ENCODE assay signal across 20 cellular contexts in the genomic region with DNA sequence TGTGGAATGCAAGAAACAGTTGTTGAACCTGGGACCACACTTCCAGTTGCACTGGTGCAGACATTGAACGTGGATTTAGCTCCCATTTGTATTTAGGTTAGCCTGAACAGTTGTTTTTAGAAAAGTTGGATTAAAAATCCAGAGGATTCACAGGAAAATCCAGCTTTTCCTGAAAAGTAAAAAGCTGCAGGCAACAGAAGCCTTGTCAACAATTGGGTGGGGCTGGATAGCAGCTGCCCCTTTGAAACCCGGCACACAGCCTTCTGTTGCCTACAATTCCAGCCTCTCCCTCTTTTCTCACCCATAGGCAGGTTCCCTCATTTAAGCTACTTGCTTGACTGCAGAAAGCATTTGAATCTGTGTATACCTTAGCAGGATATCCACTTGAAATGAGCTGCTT.
DNase-seq lines count a peak whose midpoint lies in the region; ATAC-seq and TF ChIP-seq lines count a peak whose summit lies in the region.
"Had no signal": no experiment of that assay in that cellular context is flagged by ENCODE, and none has a peak within 500 bp of the region (broad histone marks: within the 10 kb centered on the region; RNA-seq: fewer than 3 reads in every experiment).

No MANE protein-coding gene starts in this region.

- no peak overlapping the region for H4K8ac ChIP-seq in mesenchymal stem cell (ENCODE audit: low read length)

- no peak overlapping the region for H4K91ac ChIP-seq in mesenchymal stem cell (ENCODE audit: low read length)

- peak overlapping the region; percentile 35 to 47 for H3K18ac ChIP-seq in mesenchymal stem cell (ENCODE audit: low read depth in 1 of 2, low read length in 2 of 2)

- H3K23ac ChIP-seq in mesenchymal stem cell (ENCODE audit: low read length in 2 of 2), result no peak overlapping the region

- WGBS in mesenchymal stem cell, result 93% methylated on average over 2 of the region's 2 CpGs

- H3K27me3 ChIP-seq in mesenchymal stem cell (ENCODE audit: control insufficient read depth in 1 of 2, insufficient read depth in 1 of 2, low read length in 2 of 2) (no peaks in the 10 kb centered on the region), GM23338 (ENCODE audit: insufficient read depth) (no peaks in the 10 kb centered on the region)
- H3K27me3 ChIP-seq: MG63, right atrium auricular region, upper lobe of left lung had no signal

- no peak overlapping the region for H3K4ac ChIP-seq in mesenchymal stem cell (ENCODE audit: low read depth in 1 of 2, low read length in 2 of 2)

- peaks cover 9% of the 10 kb centered on the region; the same call in 1 of the 2 replicates for H3F3A ChIP-seq in GM23338 (replicated peaks; ENCODE audit: low read depth)

- H2AFZ ChIP-seq in mesenchymal stem cell (ENCODE audit: low read depth, low read length) (no peak overlapping the region), GM23338 (no peak overlapping the region)

- H3K4me3 ChIP-seq in mesenchymal stem cell (ENCODE audit: insufficient read depth in 1 of 2, low read depth in 1 of 2, low read length in 2 of 2), result no peak overlapping the region
- no peak overlapping the region for H3K4me3 ChIP-seq in GM23338
- H3K4me3 ChIP-seq: MG63, right atrium auricular region, upper lobe of left lung had no signal

- H3K27ac Mint-ChIP-seq in GM23338, result no peak overlapping the region
- H3K27ac Mint-ChIP-seq: activated CD8-positive, alpha-beta memory T cell treated with anti-CD3 and anti-CD28 coated beads, Interleukin-2, amount 10 ng/mL, durations not matched to agents 7 days and 5 days; WTC11 had no signal

- no peak overlapping the region for H3K27ac ChIP-seq in mesenchymal stem cell (ENCODE audit: low read length, poor library complexity, severe bottlenecking)
- no peak overlapping the region for H3K27ac ChIP-seq in GM23338 (ENCODE audit: low read depth)

- H3K27me3 Mint-ChIP-seq in GM23338 (ENCODE audit: insufficient read depth, low read depth, poor library complexity), result peaks cover 22% of the 10 kb centered on the region
- H3K27me3 Mint-ChIP-seq: activated CD8-positive, alpha-beta memory T cell treated with anti-CD3 and anti-CD28 coated beads, Interleukin-2, amount 10 ng/mL, durations not matched to agents 7 days and 5 days had no signal

- no peak overlapping the region for H3K4me3 Mint-ChIP-seq in GM23338
- H3K4me3 Mint-ChIP-seq: activated CD8-positive, alpha-beta memory T cell treated with anti-CD3 and anti-CD28 coated beads, Interleukin-2, amount 10 ng/mL, durations not matched to agents 7 days and 5 days; WTC11 had no signal

- H3K4me2 ChIP-seq in mesenchymal stem cell (ENCODE audit: low read length, poor library complexity, severe bottlenecking) (no peak overlapping the region), GM23338 (no peak overlapping the region)

- no peaks in the 10 kb centered on the region for H3K36me3 Mint-ChIP-seq in GM23338 (ENCODE audit: low read depth)
- H3K36me3 Mint-ChIP-seq: WTC11 had no signal

- no peak overlapping the region for H2BK120ac ChIP-seq in mesenchymal stem cell (ENCODE audit: low read depth, low read length)

- H2BK15ac ChIP-seq in mesenchymal stem cell (ENCODE audit: low read depth, poor library complexity, severe bottlenecking), result no peak overlapping the region

- H4K20me1 ChIP-seq in GM23338 (replicated peaks; ENCODE audit: insufficient read depth), result no peaks in the 10 kb centered on the region

- peaks cover 37% of the 10 kb centered on the region for H3K4me1 Mint-ChIP-seq in GM23338

- H3K36me3 ChIP-seq in mesenchymal stem cell (ENCODE audit: control insufficient read depth in 1 of 2, insufficient read depth in 2 of 2, low read depth in 1 of 2, low read length in 2 of 2), result peaks cover 0 to 4% of the 10 kb centered on the region in 2 experiments
- no peaks in the 10 kb centered on the region for H3K36me3 ChIP-seq in GM23338 (ENCODE audit: insufficient read depth)
- H3K36me3 ChIP-seq: MG63, right atrium auricular region, upper lobe of left lung had no signal

- no peak overlapping the region for H3K14ac ChIP-seq in mesenchymal stem cell (ENCODE audit: low read length in 2 of 2)

- TF ChIP-seq CTCF in GM23338 (conservative IDR thresholded peaks at IDR 0.05; ENCODE audit: low read depth in 2 of 2), result no peak

- no peaks in the 10 kb centered on the region for H3K9me3 ChIP-seq in mesenchymal stem cell (ENCODE audit: control insufficient read depth, low read length)
- H3K9me3 ChIP-seq: MG63, right atrium auricular region, upper lobe of left lung had no signal

- peak overlapping the region; percentile 48 for H2BK5ac ChIP-seq in mesenchymal stem cell (ENCODE audit: low read depth, low read length, poor library complexity, severe bottlenecking)

- peak overlapping the region; percentile 80 for H2AK5ac ChIP-seq in mesenchymal stem cell (ENCODE audit: low read length, severe bottlenecking)

- no peaks in the 10 kb centered on the region for H3K79me2 ChIP-seq in GM23338 (replicated peaks; ENCODE audit: insufficient read depth)

- H2BK12ac ChIP-seq in mesenchymal stem cell (ENCODE audit: low read length in 2 of 2), result peak overlapping the region in 1 of 2 experiments; percentile 92

- H3K4me1 ChIP-seq in mesenchymal stem cell (ENCODE audit: control insufficient read depth, insufficient read depth, low read depth, low read length) (peaks cover 14% of the 10 kb centered on the region), GM23338 (ENCODE audit: insufficient read depth) (peaks cover 19% of the 10 kb centered on the region)

- DNase-seq in NCI-H82 (lab: John Stamatoyannopoulos, UW), result peak; percentile 33
- DNase-seq in NCI-H82 treated with DMSO at 0.1 percent for 48 hours (lab: John Stamatoyannopoulos, UW; ENCODE audit: unreplicated experiment), result no peak
- peak; percentile 13 for DNase-seq in NCI-H524 treated with DMSO at 0.1 percent for 48 hours (lab: John Stamatoyannopoulos, UW)
- DNase-seq in mesenchymal stem cell, result no peak
- DNase-seq in superior temporal gyrus (ENCODE audit: extremely low spot score), result peak; percentile 40
- DNase-seq in activated T-cell treated with anti-CD3 and anti-CD28 coated beads, Interleukin-2, amount 50 U/mL, for 48 hours, result no peak
- no peak for DNase-seq in NCI-H446 (lab: John Stamatoyannopoulos, UW)
- no peak for DNase-seq in GM23338 (ENCODE audit: low spot score)
- DNase-seq: activated CD8-positive, alpha-beta memory T cell treated with anti-CD3 and anti-CD28 coated beads, Interleukin-2, amount 10 ng/mL, durations not matched to agents 7 days and 5 days; Calu3; hypothalamus; MG63; naive thymus-derived CD4-positive, alpha-beta T cell; NCI-H510A; stimulated activated CD4-positive, alpha-beta T cell treated with anti-CD3 and anti-CD28 coated beads, Interleukin-2, amount 100 ng/mL, for 48 hours; SW 1271; upper lobe of left lung had no signal

- H3K79me1 ChIP-seq in mesenchymal stem cell (replicated peaks; ENCODE audit: low read length, poor library complexity, severe bottlenecking), result no peaks in the 10 kb centered on the region

- H3K9ac ChIP-seq in mesenchymal stem cell (ENCODE audit: low read length), result no peak overlapping the region

- H3K9me3 Mint-ChIP-seq in GM23338, result no peaks in the 10 kb centered on the region; the same call in 2 of the 3 replicates
- H3K9me3 Mint-ChIP-seq: WTC11 had no signal

- no peak for ATAC-seq in GM23338
- ATAC-seq: activated CD8-positive, alpha-beta memory T cell treated with anti-CD3 and anti-CD28 coated beads, Interleukin-2, amount 10 ng/mL, durations not matched to agents 7 days and 5 days; left colon; naive thymus-derived CD4-positive, alpha-beta T cell; WTC11 had no signal

- no peaks in the 10 kb centered on the region for H3K9me2 ChIP-seq in GM23338 (ENCODE audit: insufficient read depth)

TF ChIP-seq in GM23338, 12 proteins besides CTCF, POLR2A, EP300 and RAD21:
- TF ChIP-seq JUNB (IDR thresholded peaks at IDR 0.05; ENCODE audit: unreplicated experiment) (no peak), STAT1 (IDR thresholded peaks at IDR 0.05; ENCODE audit: unreplicated experiment) (no peak), ZNF114 (CRISPR knock-in tag; IDR thresholded peaks at IDR 0.05) (no peak), ZNF331 (CRISPR knock-in tag; IDR thresholded peaks at IDR 0.05; ENCODE audit: low read depth) (no peak)
- TF ChIP-seq, protein P1, sequence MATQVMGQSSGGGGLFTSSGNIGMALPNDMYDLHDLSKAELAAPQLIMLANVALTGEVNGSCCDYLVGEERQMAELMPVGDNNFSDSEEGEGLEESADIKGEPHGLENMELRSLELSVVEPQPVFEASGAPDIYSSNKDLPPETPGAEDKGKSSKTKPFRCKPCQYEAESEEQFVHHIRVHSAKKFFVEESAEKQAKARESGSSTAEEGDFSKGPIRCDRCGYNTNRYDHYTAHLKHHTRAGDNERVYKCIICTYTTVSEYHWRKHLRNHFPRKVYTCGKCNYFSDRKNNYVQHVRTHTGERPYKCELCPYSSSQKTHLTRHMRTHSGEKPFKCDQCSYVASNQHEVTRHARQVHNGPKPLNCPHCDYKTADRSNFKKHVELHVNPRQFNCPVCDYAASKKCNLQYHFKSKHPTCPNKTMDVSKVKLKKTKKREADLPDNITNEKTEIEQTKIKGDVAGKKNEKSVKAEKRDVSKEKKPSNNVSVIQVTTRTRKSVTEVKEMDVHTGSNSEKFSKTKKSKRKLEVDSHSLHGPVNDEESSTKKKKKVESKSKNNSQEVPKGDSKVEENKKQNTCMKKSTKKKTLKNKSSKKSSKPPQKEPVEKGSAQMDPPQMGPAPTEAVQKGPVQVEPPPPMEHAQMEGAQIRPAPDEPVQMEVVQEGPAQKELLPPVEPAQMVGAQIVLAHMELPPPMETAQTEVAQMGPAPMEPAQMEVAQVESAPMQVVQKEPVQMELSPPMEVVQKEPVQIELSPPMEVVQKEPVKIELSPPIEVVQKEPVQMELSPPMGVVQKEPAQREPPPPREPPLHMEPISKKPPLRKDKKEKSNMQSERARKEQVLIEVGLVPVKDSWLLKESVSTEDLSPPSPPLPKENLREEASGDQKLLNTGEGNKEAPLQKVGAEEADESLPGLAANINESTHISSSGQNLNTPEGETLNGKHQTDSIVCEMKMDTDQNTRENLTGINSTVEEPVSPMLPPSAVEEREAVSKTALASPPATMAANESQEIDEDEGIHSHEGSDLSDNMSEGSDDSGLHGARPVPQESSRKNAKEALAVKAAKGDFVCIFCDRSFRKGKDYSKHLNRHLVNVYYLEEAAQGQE (IDR thresholded peaks at IDR 0.05; ENCODE audit: unreplicated experiment), result no peak

Comparison
In these comparisons a context has a peak if more than half of its experiments do, and no peak if none do; other contexts are left out.
1. DNase-seq: peak in NCI-H82 (single experiment), NCI-H524 treated with DMSO at 0.1 percent for 48 hours (single experiment) and superior temporal gyrus (single experiment); none in NCI-H82 treated with DMSO at 0.1 percent for 48 hours (single experiment), mesenchymal stem cell (single experiment), activated T-cell treated with anti-CD3 and anti-CD28 coated beads, Interleukin-2, amount 50 U/mL, for 48 hours (0 of 2), NCI-H446 (0 of 2) and GM23338 (single experiment).